In the genomic region with DNA sequence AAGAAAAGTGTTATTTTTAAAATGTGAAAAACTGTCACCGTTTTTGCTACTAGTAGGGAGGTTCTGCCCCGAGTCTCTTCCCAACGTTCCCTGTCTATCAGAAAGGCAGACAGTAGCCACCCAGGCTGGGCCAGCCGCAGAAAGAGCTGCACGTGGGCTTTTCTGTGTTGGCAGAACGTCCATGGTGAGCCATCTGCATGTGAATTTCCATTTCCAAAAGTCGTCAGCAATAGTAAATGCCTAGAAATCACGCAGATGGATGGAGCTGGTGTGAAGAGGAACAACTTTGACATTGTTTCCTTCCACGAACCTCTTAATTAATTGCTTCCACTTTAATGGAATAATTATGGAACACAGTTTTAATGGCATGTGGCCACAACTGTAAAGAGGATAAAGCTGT, we compare ENCODE assay signal across 1 cellular context.
TF ChIP-seq lines count a peak whose summit lies in the region.

No MANE protein-coding gene starts in this region.

TF ChIP-seq in IMR-90, 13 proteins besides CTCF, POLR2A, EP300 and RAD21 (continued from another document):
- TF ChIP-seq NFE2L2 (IDR thresholded peaks at IDR 0.05; ENCODE audit: low read depth, low read length) = no peak
- no peak for TF ChIP-seq ELK1 (IDR thresholded peaks at IDR 0.05; ENCODE audit: borderline replicate concordance, low read depth, low read length)
- no peak for TF ChIP-seq CHD1 (IDR thresholded peaks at IDR 0.05; ENCODE audit: low read depth, low read length)
- no peak for TF ChIP-seq MAZ (IDR thresholded peaks at IDR 0.05; ENCODE audit: borderline replicate concordance, low read depth, low read length)
- TF ChIP-seq MAFK (IDR thresholded peaks at IDR 0.05; ENCODE audit: low read depth, low read length) = no peak
- TF ChIP-seq CEBPB (IDR thresholded peaks at IDR 0.05; ENCODE audit: low read depth, low read length) = no peak
- TF ChIP-seq BHLHE40 (IDR thresholded peaks at IDR 0.05; ENCODE audit: low read depth, low read length) = no peak
- no peak for TF ChIP-seq RFX5 (IDR thresholded peaks at IDR 0.05; ENCODE audit: low read depth, low read length)
- TF ChIP-seq USF2 (IDR thresholded peaks at IDR 0.05; ENCODE audit: low read depth, low read length) = no peak
